Comparison of ENCODE assay signal across 8 cellular contexts in the genomic region with DNA sequence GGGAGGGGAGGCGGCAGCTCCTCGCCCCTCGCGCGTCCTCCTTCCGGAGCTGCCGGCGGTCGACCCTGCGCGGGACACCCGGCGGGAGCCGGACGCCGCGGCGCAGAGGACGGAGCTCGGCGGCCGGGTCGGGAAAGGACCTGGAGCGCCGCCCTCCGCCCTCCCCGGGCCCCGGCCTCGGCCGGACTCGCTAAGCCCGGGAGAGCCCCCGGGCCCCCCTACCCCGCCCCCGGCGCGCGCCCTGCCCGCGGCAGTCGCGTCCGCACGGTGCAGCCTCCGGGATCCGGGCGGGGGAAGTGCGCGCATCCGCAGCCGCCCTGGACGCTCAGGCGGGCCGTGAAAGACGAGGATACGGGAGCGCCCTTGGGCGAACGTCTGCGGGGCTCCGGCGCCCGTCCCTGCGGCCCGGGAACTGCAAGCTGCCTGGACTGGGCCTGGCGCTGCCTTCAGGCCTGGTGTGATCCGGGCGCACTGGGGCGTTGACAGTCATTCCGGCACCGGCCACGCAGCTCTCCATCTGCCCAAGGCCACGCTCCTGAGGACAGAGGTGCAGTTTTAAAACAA.
DNase-seq lines count a peak whose midpoint lies in the region; ATAC-seq lines count a peak whose summit lies in the region.

No MANE protein-coding gene starts in this region.

- DNase-seq in RPMI8226 = peak; percentile 59
- no peak for DNase-seq in GF-D8 (lab: John Stamatoyannopoulos, UW)
- no peak for DNase-seq in kidney glomerular epithelial cell (lab: John Stamatoyannopoulos, UW)
- DNase-seq in GOT3 (lab: John Stamatoyannopoulos, UW) = no peak

- H3K9ac ChIP-seq in ES-I3 (ENCODE audit: low read depth, low read length) = peak overlapping the region; percentile 75
- peak overlapping the region; percentile 84 for H3K9ac ChIP-seq in endocrine pancreas (ENCODE audit: control insufficient read depth, insufficient read depth, low read length)
- H3K9ac ChIP-seq in mucosa of stomach (ENCODE audit: low read length) = peak overlapping the region; percentile 5

- no peaks in the 10 kb centered on the region for H3K27me3 ChIP-seq in endocrine pancreas (ENCODE audit: control insufficient read depth, insufficient read depth, low read length)
- H3K27me3 ChIP-seq in mucosa of stomach (ENCODE audit: control insufficient read depth, insufficient read depth, low read length) = peaks cover 19% of the 10 kb centered on the region

- no peak for ATAC-seq in HG03469 (IDR thresholded peaks at IDR 0.05; ENCODE audit: unreplicated experiment)

- H3K4me3 ChIP-seq in endocrine pancreas (ENCODE audit: control insufficient read depth, insufficient read depth, low read length) (no peak overlapping the region), mucosa of stomach (ENCODE audit: low read length) (no peak overlapping the region)

- no peaks in the 10 kb centered on the region for H3K9me3 ChIP-seq in ES-I3 (ENCODE audit: control insufficient read depth, insufficient read depth, low read length)
- H3K9me3 ChIP-seq in endocrine pancreas (ENCODE audit: control insufficient read depth, low read length) = no peaks in the 10 kb centered on the region
- H3K9me3 ChIP-seq in mucosa of stomach (ENCODE audit: control insufficient read depth, low read length) = no peaks in the 10 kb centered on the region

- H3K36me3 ChIP-seq in ES-I3 (ENCODE audit: insufficient read depth, low read length) (no peaks in the 10 kb centered on the region), endocrine pancreas (ENCODE audit: control insufficient read depth, insufficient read depth, low read length) (no peaks in the 10 kb centered on the region), mucosa of stomach (ENCODE audit: control insufficient read depth, insufficient read depth, low read length) (no peaks in the 10 kb centered on the region)

- H3K4me1 ChIP-seq in ES-I3 (ENCODE audit: insufficient read depth, low read length) (peaks cover 18% of the 10 kb centered on the region; the same call in 1 of the 2 replicates), endocrine pancreas (ENCODE audit: control insufficient read depth, insufficient read depth, low read length) (no peaks in the 10 kb centered on the region), mucosa of stomach (ENCODE audit: control insufficient read depth, insufficient read depth, low read length) (peaks cover 25% of the 10 kb centered on the region)

Comparison
In these comparisons a context has a peak if more than half of its experiments do, and no peak if none do; other contexts are left out.
1. H3K9ac ChIP-seq: peak in every context shown above with its lines; median percentile 84 in endocrine pancreas; 75 in ES-I3; 5 in mucosa of stomach.